In the genomic region with DNA sequence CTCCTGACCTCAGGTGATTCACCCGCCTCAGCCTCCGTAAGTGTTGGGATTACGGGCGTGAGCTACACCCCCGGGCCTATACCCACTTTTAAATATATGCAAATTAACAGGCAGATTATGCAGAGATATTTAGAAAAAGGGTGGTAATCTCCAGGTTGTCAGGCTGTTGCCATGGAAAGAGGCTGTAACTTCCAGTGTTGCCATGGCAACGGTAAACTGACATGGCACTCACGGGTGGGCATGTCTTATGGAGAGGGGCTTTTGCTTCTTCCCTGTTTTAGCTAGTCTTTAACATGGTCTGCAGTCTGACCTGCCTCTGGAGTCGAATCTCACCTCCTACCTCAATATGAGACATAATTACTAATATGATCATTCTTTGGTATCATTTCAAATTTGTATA, we compare ENCODE assay signal across 27 cellular contexts. TPM values are rescaled to one million over a fixed set of nuclear protein-coding genes. Genes with fewer than 3 reads are reported as not detected.
A peak's percentile ranks its signal among the peaks of the same experiment; 100 is the strongest.
DNase-seq lines count a peak whose midpoint lies in the region; ATAC-seq, FAIRE-seq and TF ChIP-seq lines count a peak whose summit lies in the region.
"Had no signal": no experiment of that assay in that cellular context is flagged by ENCODE, and none has a peak within 500 bp of the region (broad histone marks: within the 10 kb centered on the region; RNA-seq: fewer than 3 reads in every experiment).

No MANE protein-coding gene starts in this region.

- no peak overlapping the region for H3K4me3 Mint-ChIP-seq in naive thymus-derived CD4-positive, alpha-beta T cell
- H3K4me3 Mint-ChIP-seq: CD4-positive, alpha-beta memory T cell had no signal

- RAD21 ChIA-PET in GM12878 (lab: Charles Lee; ENCODE audit: unreplicated experiment): no interaction called here

- TF ChIP-seq POLR2A in HepG2 (IDR thresholded peaks at IDR 0.05; ENCODE audit: insufficient read depth in 1 of 2, low read depth in 2 of 2, low read length in 2 of 2): no peak
- no peak for TF ChIP-seq POLR2A in right lobe of liver (IDR thresholded peaks at IDR 0.05)
- no peak for TF ChIP-seq POLR2A in GM12878 (IDR thresholded peaks at IDR 0.05; ENCODE audit: low read depth, low read length)

- H3F3A ChIP-seq in neural cell (ENCODE audit: insufficient read depth, low read length, poor library complexity, severe bottlenecking): no peaks in the 10 kb centered on the region

- H3K4me3 ChIP-seq in HepG2 (replicated peaks in 1 of 3; ENCODE audit: insufficient read depth in 1 of 3, low read depth in 2 of 3, low read length in 3 of 3): no peak overlapping the region
- H3K4me3 ChIP-seq in right lobe of liver: no peak overlapping the region
- H3K4me3 ChIP-seq in GM12878: no peak overlapping the region
- no peak overlapping the region for H3K4me3 ChIP-seq in neural cell (ENCODE audit: low read length)
- H3K4me3 ChIP-seq in naive thymus-derived CD4-positive, alpha-beta T cell (ENCODE audit: low read length): no peak overlapping the region
- H3K4me3 ChIP-seq: A549, SJSA1 had no signal

- TF ChIP-seq CTCF in HepG2 (CRISPR knock-in tag; IDR thresholded peaks at IDR 0.05) (no peak), right lobe of liver (IDR thresholded peaks at IDR 0.05) (no peak), GM12878 (IDR thresholded peaks at IDR 0.05 in 2 of 3, conservative IDR thresholded peaks at IDR 0.05 in 1 of 3; ENCODE audit: control insufficient read depth in 2 of 3, extremely low read depth in 1 of 3, insufficient read depth in 1 of 3, low read depth in 3 of 3, low read length in 3 of 3) (no peak), neural cell (IDR thresholded peaks at IDR 0.05; ENCODE audit: poor library complexity, severe bottlenecking) (peak; percentile 25)

- no peak overlapping the region for H3K27ac ChIP-seq in HepG2 (ENCODE audit: extremely low read length, insufficient read depth, low read length)
- H3K27ac ChIP-seq in right lobe of liver: no peak overlapping the region
- no peak overlapping the region for H3K27ac ChIP-seq in GM12878 (ENCODE audit: control insufficient read depth, insufficient read depth)
- H3K27ac ChIP-seq in neural cell (ENCODE audit: low read length): no peak overlapping the region
- no peak overlapping the region for H3K27ac ChIP-seq in naive thymus-derived CD4-positive, alpha-beta T cell (ENCODE audit: low read depth, low read length)
- H3K27ac ChIP-seq: A549, KMS-11, SJSA1 had no signal

- 26% methylated on average over 8 of the region's 8 CpGs for WGBS in HepG2 (ENCODE audit: low lambda C conversion rate)
- 78% methylated on average over 7 of the region's 8 CpGs for WGBS in right lobe of liver (ENCODE audit: insufficient coverage, low coverage, low lambda C conversion rate, missing lambda C conversion rate)
- WGBS in GM12878 (ENCODE audit: insufficient coverage, insufficient replicate concordance, low lambda C conversion rate, missing lambda C conversion rate): 27% methylated on average over 8 of the region's 8 CpGs

- TF ChIP-seq RAD21 in HepG2 (CRISPR knock-in tag; IDR thresholded peaks at IDR 0.05) (no peak), GM12878 (IDR thresholded peaks at IDR 0.05; ENCODE audit: insufficient read depth, low read depth, low read length) (no peak), neural cell (conservative IDR thresholded peaks at IDR 0.05) (no peak)

- CTCF ChIA-PET in HepG2 (lab: Yijun Ruan, JAX; ENCODE audit: low intra/inter-chr PET ratio, low total read pairs): no interaction called here
- CTCF ChIA-PET in GM12878 (lab: Yijun Ruan, JAX): no interaction called here
- CTCF ChIA-PET in naive thymus-derived CD4-positive, alpha-beta T cell (lab: Charles Lee): no interaction called here

- H3K27me3 Mint-ChIP-seq in naive thymus-derived CD4-positive, alpha-beta T cell: peaks cover 15 to 31% (median 22%) of the 10 kb centered on the region in 5 donors

- TF ChIP-seq EP300 in HepG2 (IDR thresholded peaks at IDR 0.05; ENCODE audit: low read depth in 2 of 2, low read length in 2 of 2) (no peak), HepG2 (CRISPR knock-in tag; IDR thresholded peaks at IDR 0.05; ENCODE audit: borderline replicate concordance) (no peak), GM12878 (IDR thresholded peaks at IDR 0.05; ENCODE audit: borderline replicate concordance in 1 of 2, control insufficient read depth in 1 of 2, low read depth in 2 of 2, low read length in 2 of 2) (no peak), neural cell (conservative IDR thresholded peaks at IDR 0.05; ENCODE audit: poor library complexity, severe bottlenecking) (peak; percentile 31)

- H3K9me3 ChIP-seq in HepG2 (ENCODE audit: low read length) (no peaks in the 10 kb centered on the region), right lobe of liver (no peaks in the 10 kb centered on the region), GM12878 (replicated peaks; ENCODE audit: control insufficient read depth, insufficient read depth, low read length) (no peaks in the 10 kb centered on the region), neural cell (ENCODE audit: low read length) (no peaks in the 10 kb centered on the region)
- no peaks in the 10 kb centered on the region for H3K9me3 ChIP-seq in naive thymus-derived CD4-positive, alpha-beta T cell (ENCODE audit: control insufficient read depth in 2 of 3, low read length in 3 of 3)
- H3K9me3 ChIP-seq: A549, SJSA1 had no signal

- H3K27me3 ChIP-seq in HepG2 (ENCODE audit: control insufficient read depth in 1 of 2, insufficient read depth in 2 of 2, low read length in 2 of 2): peaks cover 0 to 4% of the 10 kb centered on the region in 2 experiments; a peak in 2 of 5 replicates
- H3K27me3 ChIP-seq in right lobe of liver: no peaks in the 10 kb centered on the region
- H3K27me3 ChIP-seq in GM12878 (replicated peaks in 1 of 2; ENCODE audit: control insufficient read depth in 2 of 2, insufficient read depth in 2 of 2, low read length in 1 of 2): no peaks in the 10 kb centered on the region
- no peaks in the 10 kb centered on the region for H3K27me3 ChIP-seq in neural cell (ENCODE audit: insufficient read depth, low read depth, low read length)
- H3K27me3 ChIP-seq in naive thymus-derived CD4-positive, alpha-beta T cell (ENCODE audit: control insufficient read depth in 2 of 2, insufficient read depth in 2 of 2, low read length in 2 of 2): no peaks in the 10 kb centered on the region

- BruUV-seq in HepG2 (replicated peaks; lab: Mats Ljungman, UMichigan): no TSS peak
- BruUV-seq in GM12878 (replicated peaks; lab: Mats Ljungman, UMichigan): no TSS peak

- no peaks in the 10 kb centered on the region for H3K36me3 ChIP-seq in HepG2 (replicated peaks in 1 of 2; ENCODE audit: control insufficient read depth in 1 of 2, insufficient read depth in 2 of 2, low read length in 2 of 2)
- no peaks in the 10 kb centered on the region for H3K36me3 ChIP-seq in right lobe of liver
- no peaks in the 10 kb centered on the region for H3K36me3 ChIP-seq in GM12878 (ENCODE audit: control insufficient read depth in 2 of 2, insufficient read depth in 2 of 2, low read length in 1 of 2)
- no peaks in the 10 kb centered on the region for H3K36me3 ChIP-seq in neural cell (ENCODE audit: insufficient read depth, low read length)
- H3K36me3 ChIP-seq in naive thymus-derived CD4-positive, alpha-beta T cell (ENCODE audit: control insufficient read depth in 2 of 3, insufficient read depth in 3 of 3, low read length in 3 of 3): no peaks in the 10 kb centered on the region
- H3K36me3 ChIP-seq: SJSA1 had no signal

- H3K36me3 Mint-ChIP-seq in naive thymus-derived CD4-positive, alpha-beta T cell: no peaks in the 10 kb centered on the region
- H3K36me3 Mint-ChIP-seq: CD4-positive, alpha-beta memory T cell had no signal

- H3K27ac Mint-ChIP-seq in naive thymus-derived CD4-positive, alpha-beta T cell: no peak overlapping the region
- H3K27ac Mint-ChIP-seq: CD4-positive, alpha-beta memory T cell had no signal

- no peak for ATAC-seq in HepG2
- ATAC-seq in right lobe of liver: no peak
- ATAC-seq in GM12878: no peak
- ATAC-seq in HG02884 (IDR thresholded peaks at IDR 0.05; ENCODE audit: unreplicated experiment): no peak
- ATAC-seq in naive thymus-derived CD4-positive, alpha-beta T cell: no peak
- ATAC-seq: A549, PC-3, Right ventricle myocardium inferior had no signal

- FAIRE-seq in HepG2 (lab: Jason Lieb, UNC) (no peak), GM12878 (lab: Jason Lieb, UNC) (no peak)
- FAIRE-seq: A549, GM18507 had no signal

- H4K20me1 ChIP-seq in HepG2 (ENCODE audit: insufficient read depth, low read length) (no peaks in the 10 kb centered on the region), GM12878 (ENCODE audit: control insufficient read depth, insufficient read depth) (no peaks in the 10 kb centered on the region), neural cell (ENCODE audit: insufficient read depth) (no peaks in the 10 kb centered on the region)

- POLR2A ChIA-PET in HepG2 (lab: Yijun Ruan, JAX) (no interaction called here), GM12878 (lab: Charles Lee) (no interaction called here)
- POLR2A ChIA-PET in naive thymus-derived CD4-positive, alpha-beta T cell (lab: Charles Lee): no interaction called here

- DNase-seq in HepG2 (ENCODE audit: low spot score) (no peak), right lobe of liver (no peak), GM12878 (ENCODE audit: low read depth, low spot score) (no peak), glomerular visceral epithelial cell (ENCODE audit: extremely low spot score) (no peak)
- DNase-seq in naive thymus-derived CD4-positive, alpha-beta T cell: no peak
- DNase-seq: C1 segment of cervical spinal cord; CD4-positive, alpha-beta memory T cell; COR-L47; DND-41; H7; IMR-90; MM.1S; NCI-H1048; NCI-H1417; NCI-H1694; NCI-H2029 treated with DMSO at 0.1 percent for 48 hours; NCI-H524; NCI-H82; NK-92 treated with Interleukin-12 subunit alpha and Interleukin-12 subunit beta, amount 100 ng/mL, for 24 hours; PC-3 had no signal

- H3K9me3 Mint-ChIP-seq in naive thymus-derived CD4-positive, alpha-beta T cell: no peaks in the 10 kb centered on the region

- H3K79me2 ChIP-seq in HepG2 (ENCODE audit: insufficient read depth, low read length): no peaks in the 10 kb centered on the region
- no peaks in the 10 kb centered on the region for H3K79me2 ChIP-seq in GM12878 (ENCODE audit: control insufficient read depth, insufficient read depth, low read length)
- H3K79me2 ChIP-seq in neural cell (replicated peaks; ENCODE audit: insufficient read depth, low read length): no peaks in the 10 kb centered on the region

- intact Hi-C loops in HepG2 (cut with micrococcal nuclease; ENCODE audit: unreplicated experiment) (no loop called here), right lobe of liver (cut with DNase I) (no loop called here), GM12878 (cut with micrococcal nuclease; ENCODE audit: unreplicated experiment) (no loop called here)
- intact Hi-C loops in naive thymus-derived CD4-positive, alpha-beta T cell (cut with micrococcal nuclease): no loop called here

- no peaks in the 10 kb centered on the region for H3K4me1 Mint-ChIP-seq in naive thymus-derived CD4-positive, alpha-beta T cell
- H3K4me1 Mint-ChIP-seq: CD4-positive, alpha-beta memory T cell had no signal

- H3K9me2 ChIP-seq in neural cell (ENCODE audit: insufficient read depth, low read length): no peaks in the 10 kb centered on the region

- in situ Hi-C loops in HepG2 (cut with HindIII; ENCODE audit: extremely low pct_ligation_motif_present, low pct_unique_long_range_greater_than_20kb) (no loop called here), GM12878 (cut with MboI) (no loop called here)

- H3K9ac ChIP-seq in HepG2 (ENCODE audit: insufficient read depth, low read depth, low read length): no peak overlapping the region
- H3K9ac ChIP-seq in GM12878 (ENCODE audit: control insufficient read depth, insufficient read depth, low read length): no peak overlapping the region
- no peak overlapping the region for H3K9ac ChIP-seq in neural cell (ENCODE audit: low read length)
- H3K9ac ChIP-seq: KMS-11 had no signal

- SMC1A ChIA-PET in GM12878 (lab: Charles Lee; ENCODE audit: uncharacterized antibody, unreplicated experiment): no interaction called here

- H3K4me2 ChIP-seq in HepG2 (ENCODE audit: low read depth, low read length) (no peak overlapping the region), GM12878 (ENCODE audit: control insufficient read depth, insufficient read depth) (no peak overlapping the region), neural cell (ENCODE audit: low read length) (no peak overlapping the region)
- H3K4me2 ChIP-seq: A549, KMS-11 had no signal

- H2AFZ ChIP-seq in HepG2 (ENCODE audit: low read length): no peak overlapping the region
- H2AFZ ChIP-seq in GM12878 (ENCODE audit: control insufficient read depth, low read depth, low read length): no peak overlapping the region
- H2AFZ ChIP-seq in neural cell (ENCODE audit: low read depth, low read length): no peak overlapping the region

- H3K4me1 ChIP-seq in HepG2 (ENCODE audit: insufficient read depth, low read length) (peaks cover 10% of the 10 kb centered on the region), right lobe of liver (no peaks in the 10 kb centered on the region), GM12878 (ENCODE audit: control insufficient read depth, insufficient read depth, low read length) (no peaks in the 10 kb centered on the region)
- no peaks in the 10 kb centered on the region for H3K4me1 ChIP-seq in naive thymus-derived CD4-positive, alpha-beta T cell (ENCODE audit: control insufficient read depth in 2 of 2, insufficient read depth in 2 of 2, low read length in 2 of 2)
- H3K4me1 ChIP-seq: A549, SJSA1 had no signal

RNA-seq across cellular contexts. Expression of gene ZNF334, which starts 44.9 kb away (rescaled TPM):
- total RNA-seq in HepG2 (2016; rRNA removed; fragmentation: Illumina TruSeq; extraction: Trizol): 4.8 and 5.3 TPM in 2 replicates
- 0.88 and 1.0 TPM in 2 replicates for total RNA-seq in HepG2 (2016; cell fraction: cytosol; rRNA removed; fragmentation: Illumina TruSeq; extraction: Trizol; ENCODE audit: low read depth)
- 4.7 and 5.1 TPM in 2 replicates for total RNA-seq in HepG2 (2016; cell fraction: insoluble cytoplasmic fraction; rRNA removed; fragmentation: Illumina TruSeq; extraction: Trizol)
- total RNA-seq in HepG2 (2016; cell fraction: membrane; rRNA removed; fragmentation: Illumina TruSeq; extraction: Trizol): 1.7 and 2.4 TPM in 2 replicates
- total RNA-seq in HepG2 (2016; cell fraction: nucleus; rRNA removed; fragmentation: Illumina TruSeq; extraction: Trizol): 11.4 and 12.3 TPM in 2 replicates
- 6.9 and 7.8 TPM in 2 replicates for polyA plus RNA-seq in HepG2 (2011; rRNA removed)
- 1.3 and 1.9 TPM in 2 replicates for polyA plus RNA-seq in HepG2 (2011; cell fraction: cytosol; rRNA removed)
- polyA plus RNA-seq in HepG2 (2011; cell fraction: nucleus; rRNA removed): 15.7 and 19.6 TPM in 2 replicates
- polyA plus RNA-seq in HepG2 (2012): 3.0 and 4.6 TPM in 2 replicates
- 0.20 and 0.32 TPM in 2 replicates for polyA plus RNA-seq in HepG2 (2016; cell fraction: cytosol; fragmentation: Illumina TruSeq; extraction: Trizol; ENCODE audit: low read depth)
- polyA plus RNA-seq in HepG2 (2016; cell fraction: insoluble cytoplasmic fraction; fragmentation: Illumina TruSeq; extraction: Trizol; ENCODE audit: low read depth): 4.3 and 4.8 TPM in 2 replicates
- polyA plus RNA-seq in HepG2 (2016; cell fraction: membrane; fragmentation: Illumina TruSeq; extraction: Trizol; ENCODE audit: low read depth): 0.69 and 0.77 TPM in 2 replicates
- polyA plus RNA-seq in HepG2 (2016; cell fraction: nucleus; fragmentation: Illumina TruSeq; extraction: Trizol; ENCODE audit: insufficient read depth, low read depth): 31.6 and 32.6 TPM in 2 replicates
- 2.8 TPM in 1 of 2 replicates, not detected in the other for polyA minus RNA-seq in HepG2 (2011; rRNA and poly(A)+ RNA removed; ENCODE audit: low replicate concordance)
- 1.7 and 1.8 TPM in 2 replicates for polyA minus RNA-seq in HepG2 (2011; cell fraction: cytosol; rRNA and poly(A)+ RNA removed)
- 22.5 and 32.0 TPM in 2 replicates for polyA minus RNA-seq in HepG2 (2011; cell fraction: nucleus; rRNA and poly(A)+ RNA removed)
- 1 to 10 TPM in 3 of 6 experiments, under 1 TPM in 3; 0.55 to 2.8 (median 1.3) TPM for total RNA-seq in right lobe of liver
- total RNA-seq in GM12878 (2013; cell fraction: nucleolus; rRNA removed): 4.1 and 4.2 TPM in 2 replicates
- 0.96 and 0.98 TPM in 2 replicates for total RNA-seq in GM12878 (2014; rRNA removed)
- 1.7 and 1.8 TPM in 2 replicates for total RNA-seq in GM12878 (2014; rRNA removed; fragmentation: Illumina TruSeq; extraction: Trizol)
- total RNA-seq in GM12878 (2021): 1.2 and 1.7 TPM in 2 replicates
- polyA plus RNA-seq in GM12878 (2011; ENCODE audit: low read depth): 1.2 TPM
- 0.08 and 0.19 TPM in 2 replicates for polyA plus RNA-seq in GM12878 (2011; rRNA removed)
- polyA plus RNA-seq in GM12878 (2011; cell fraction: cytosol; rRNA removed): 0.04 and 0.05 TPM in 2 replicates
- polyA plus RNA-seq in GM12878 (2011; cell fraction: nucleus; rRNA removed): 0.13 and 0.25 TPM in 2 replicates
- polyA plus RNA-seq in GM12878 (2012): 2.0 and 2.3 TPM in 2 replicates
- polyA plus RNA-seq in GM12878 (2014; fragmentation: Illumina TruSeq; extraction: Trizol): 2.0 and 3.3 TPM in 2 replicates
- polyA plus RNA-seq in GM12878 (2014; fragmentation: Nextera tagmentation; extraction: Ambion mirVana): under 1 TPM; 0.29 to 0.60 TPM
- 0.84 and 1.7 TPM in 2 replicates for polyA plus RNA-seq in GM12878 (2014; rRNA removed)
- polyA plus RNA-seq in GM12878 (2016; fragmentation: Nextera tagmentation; extraction: Ambion mirVana): 1 to 10 TPM; 1.2 to 1.4 TPM
- polyA minus RNA-seq in GM12878 (2011; rRNA and poly(A)+ RNA removed): 0.15 TPM in 2 replicates
- not detected in 2 replicates for polyA minus RNA-seq in GM12878 (2011; cell fraction: cytosol; rRNA and poly(A)+ RNA removed)
- 0.12 TPM in 1 of 2 replicates, not detected in the other for polyA minus RNA-seq in GM12878 (2011; cell fraction: nucleus; rRNA and poly(A)+ RNA removed)
- polyA plus RNA-seq in neural cell: 41.5 and 43.2 TPM in 2 replicates
- 28.5 and 36.8 TPM in 2 replicates for polyA minus RNA-seq in neural cell
- total RNA-seq in naive thymus-derived CD4-positive, alpha-beta T cell: 1 to 10 TPM in 1 of 5 experiments, under 1 TPM in 2, not detected in 2; 0.50 to 1.7 (median 0.71) TPM
- not detected for polyA plus RNA-seq in naive thymus-derived CD4-positive, alpha-beta T cell
- polyA plus RNA-seq: A549; CD4-positive, alpha-beta memory T cell had no signal

Comparison
In these comparisons a context has a peak if more than half of its experiments do, and no peak if none do; other contexts are left out.
1. Of the 75 proteins assayed by ChIP-seq in both HepG2 and GM12878: peak only in HepG2: RFX5; only in GM12878: none; in both: none; in neither: 74.